ENCODE assay signal across 35 cellular contexts in the genomic region with DNA sequence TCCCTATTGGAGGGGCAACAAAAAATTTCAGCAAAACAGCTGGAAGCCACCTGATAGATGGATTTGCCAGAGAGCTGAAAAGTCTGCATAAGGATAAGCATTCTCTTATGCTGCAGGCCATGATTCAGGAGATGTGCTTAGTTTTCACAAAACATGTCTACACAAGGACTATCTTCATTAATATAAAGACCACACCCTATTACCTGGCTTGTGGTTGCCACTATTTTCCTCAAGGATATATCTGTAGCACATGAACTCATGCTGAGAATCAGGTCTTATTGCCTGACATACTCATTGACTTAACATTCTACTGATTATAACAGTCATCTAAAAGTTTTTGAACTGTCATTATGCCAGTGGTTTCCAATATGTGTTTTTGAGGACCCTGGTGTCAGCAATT. TPM values are rescaled to one million over a fixed set of nuclear protein-coding genes. Genes with fewer than 3 reads are reported as not detected.
"Had no signal": no experiment of that assay in that cellular context is flagged by ENCODE, and none has a peak within 500 bp of the region (broad histone marks: within the 10 kb centered on the region; RNA-seq: fewer than 3 reads in every experiment).

No MANE protein-coding gene starts in this region.

- H3K27me3 ChIP-seq: adrenal gland, body of pancreas, cardiac muscle cell, colonic mucosa had no signal

- FAIRE-seq: endometrium, endothelial cell of umbilical vein, frontal cortex had no signal

- H3K4me3 ChIP-seq: adrenal gland, body of pancreas, cardiac muscle cell, colonic mucosa, esophagus squamous epithelium had no signal

- ATAC-seq: activated CD4-positive, alpha-beta T cell treated with anti-CD3 and anti-CD28 coated beads for 36 hours; activated CD8-positive, alpha-beta memory T cell treated with anti-CD3 and anti-CD28 coated beads, Interleukin-2, amount 10 ng/mL, durations not matched to agents 7 days and 5 days; activated CD8-positive, alpha-beta T cell treated with anti-CD3 and anti-CD28 coated beads, Interleukin-2, amount 10 ng/mL, durations not matched to agents 7 days and 5 days; activated naive CD8-positive, alpha-beta T cell treated with anti-CD3 and anti-CD28 coated beads, Interleukin-2, amount 50 U/mL, for 24 hours; body of pancreas had no signal

- H3K9me3 ChIP-seq: body of pancreas, colonic mucosa had no signal

- H3K27ac ChIP-seq: adrenal gland, body of pancreas, cardiac muscle cell, colonic mucosa had no signal

- DNase-seq: activated CD4-positive, alpha-beta memory T cell treated with anti-CD3 and anti-CD28 coated beads for 36 hours; activated CD4-positive, alpha-beta T cell treated with anti-CD3 and anti-CD28 coated beads for 36 hours; activated CD4-positive, alpha-beta T cell treated with anti-CD3 and anti-CD28 coated beads, Interleukin-2, amount 10 ng/mL, durations not matched to agents 24 days and 14 days; activated CD4-positive, CD25-positive, alpha-beta regulatory T cell; activated CD4-positive, CD25-positive, alpha-beta regulatory T cell treated with anti-CD3 and anti-CD28 coated beads, Interleukin-2, amount 50 U/mL, for 72 hours; activated CD8-positive, alpha-beta memory T cell treated with anti-CD3 and anti-CD28 coated beads, Interleukin-2, amount 10 ng/mL, durations not matched to agents 7 days and 5 days; activated CD8-positive, alpha-beta memory T cell treated with anti-CD3 and anti-CD28 coated beads, Interleukin-2, amount 50 U/mL, for 4 hours; activated CD8-positive, alpha-beta T cell treated with anti-CD3 and anti-CD28 coated beads, Interleukin-2, amount 10 ng/mL, durations not matched to agents 7 days and 5 days; activated effector memory CD4-positive, alpha-beta T cell treated with anti-CD3 and anti-CD28 coated beads, Interleukin-2, amount 50 U/mL, for 16 hours; activated naive CD4-positive, alpha-beta T cell treated with anti-CD3 and anti-CD28 coated beads for 36 hours; activated naive CD8-positive, alpha-beta T cell treated with anti-CD3 and anti-CD28 coated beads for 36 hours; activated naive CD8-positive, alpha-beta T cell treated with anti-CD3 and anti-CD28 coated beads, Interleukin-2, amount 50 U/mL, for 24 hours; activated T-cell treated with anti-CD3 and anti-CD28 coated beads, Interleukin-2, amount 50 U/mL, for 1 hour; activated T-cell treated with anti-CD3 and anti-CD28 coated beads, Interleukin-2, amount 50 U/mL, for 48 hours; adrenal gland; amygdala; aorta; body of pancreas; central memory CD4-positive, alpha-beta T cell; cerebellar nuclear complex; colonic mucosa; effector CD8-positive, alpha-beta T cell; erythroblast; esophagus squamous epithelium; head of caudate nucleus; T-helper 2 cell had no signal

- H3K4me1 ChIP-seq: adrenal gland, body of pancreas, colonic mucosa had no signal

- H3K36me3 ChIP-seq: adrenal gland, cardiac muscle cell, colonic mucosa, esophagus squamous epithelium had no signal

RNA-seq across cellular contexts. Expression of gene COL17A1, which starts 7.1 kb away (rescaled TPM):
- total RNA-seq: activated CD4-positive, alpha-beta memory T cell treated with anti-CD3 and anti-CD28 coated beads for 36 hours; activated CD4-positive, alpha-beta T cell treated with anti-CD3 and anti-CD28 coated beads for 36 hours; activated CD4-positive, alpha-beta T cell treated with anti-CD3 and anti-CD28 coated beads, Interleukin-2, amount 10 ng/mL, durations not matched to agents 24 days and 14 days; activated CD8-positive, alpha-beta memory T cell treated with anti-CD3 and anti-CD28 coated beads for 36 hours; activated CD8-positive, alpha-beta memory T cell treated with anti-CD3 and anti-CD28 coated beads, Interleukin-2, amount 10 ng/mL, durations not matched to agents 7 days and 5 days; activated CD8-positive, alpha-beta T cell treated with anti-CD3 and anti-CD28 coated beads, Interleukin-2, amount 10 ng/mL, durations not matched to agents 7 days and 5 days; activated naive CD4-positive, alpha-beta T cell treated with anti-CD3 and anti-CD28 coated beads for 36 hours; activated naive CD8-positive, alpha-beta T cell treated with anti-CD3 and anti-CD28 coated beads for 36 hours; activated T-helper 1 cell treated with anti-CD3 and anti-CD28 coated beads, Interleukin-12 subunit alpha, Interleukin-12 subunit beta, Interleukin-2, Interleukin-4 antibody, amounts not matched to agents 30 ng/mL and 10 ng/mL and 1 ng/mL, durations not matched to agents 14 hours and 24 hours and 36 hours; activated T-helper 2 cell treated with anti-CD3 and anti-CD28 coated beads, Interferon-gamma antibody, Interleukin-2, Interleukin-4, amounts not matched to agents 10 μg/mL and 5 μg/mL and 100 μg/mL, durations not matched to agents 14 hours and 24 hours and 36 hours; cardiac muscle cell; fibroblast of villous mesenchyme; T-helper 1 cell treated with Interleukin-12 subunit alpha and Interleukin-12 subunit beta and Interleukin-4 antibody, amounts not matched to agents 30 ng/mL and 1 ng/mL, for 36 hours had no signal
